9 cellular contexts compared by ENCODE assay signal in the genomic region with DNA sequence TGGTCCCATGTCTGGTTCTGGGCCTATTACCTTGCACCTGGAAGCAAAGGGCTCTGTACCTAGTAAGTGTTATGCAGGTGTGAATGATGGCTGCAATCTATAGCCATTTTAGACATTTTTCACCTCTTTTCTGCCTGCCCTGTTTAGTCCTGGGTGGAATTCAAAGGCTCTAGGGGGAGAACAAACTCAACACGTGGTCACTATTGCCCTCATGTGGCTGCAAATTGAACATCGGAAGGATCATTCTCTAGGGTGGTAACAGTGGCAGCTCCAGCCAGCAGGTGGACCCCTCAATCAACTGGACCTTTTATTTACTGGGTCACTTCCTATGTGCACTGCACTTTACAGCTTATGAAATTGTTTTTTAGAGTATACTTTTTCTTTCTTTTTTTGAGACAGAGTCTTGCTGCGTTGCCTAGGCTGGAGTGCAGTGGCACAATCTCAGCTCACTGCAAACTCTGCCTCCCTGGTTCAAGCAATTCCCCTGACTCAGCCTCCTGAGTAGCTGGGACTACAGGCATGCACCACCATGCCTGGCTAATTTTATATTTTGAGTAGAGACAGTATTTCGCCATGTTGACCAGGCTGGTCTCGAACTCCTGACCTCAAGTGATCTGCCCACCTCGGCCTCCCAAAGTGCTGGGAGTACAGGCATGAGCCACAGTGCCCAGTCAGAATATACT. TPM values are rescaled to one million over a fixed set of nuclear protein-coding genes. Genes with fewer than 3 reads are reported as not detected.
DNase-seq lines count a peak whose midpoint lies in the region; ATAC-seq and TF ChIP-seq lines count a peak whose summit lies in the region.
"Not testable (repeated sequence)": the region's sequence is repeated elsewhere in the genome, so short reads cannot be mapped to it uniquely, and the experiment has no call there.
"Had no signal": no experiment of that assay in that cellular context is flagged by ENCODE, and none has a peak within 500 bp of the region (broad histone marks: within the 10 kb centered on the region; RNA-seq: fewer than 3 reads in every experiment).

No MANE protein-coding gene starts in this region.

- H3K9me3 ChIP-seq in WERI-Rb-1 (ENCODE audit: severe bottlenecking); body of pancreas; heart left ventricle; testis: not testable (repeated sequence)

- H3K27ac ChIP-seq in WERI-Rb-1, body of pancreas, heart left ventricle, testis: not testable (repeated sequence)

- DNase-seq in DMS79 treated with DMSO at 0.1 percent for 48 hours (lab: John Stamatoyannopoulos, UW) (peak; percentile 69), NCI-H69 (lab: John Stamatoyannopoulos, UW) (peak; percentile 73), WERI-Rb-1 (peak; percentile 73), body of pancreas (peak; percentile 58 to 78 (median 70)), heart left ventricle (peak in 2 of 5 donors; percentile 22 to 27), non-pigmented ciliary epithelial cell (ENCODE audit: low read depth) (peak; percentile 18), testis (peak; percentile 76)

- peak; percentile 92 for TF ChIP-seq RAD21 in Ishikawa (IDR thresholded peaks at IDR 0.05; ENCODE audit: low read depth)

- H3K36me3 ChIP-seq in WERI-Rb-1; body of pancreas (replicated peaks in 1 of 2; ENCODE audit: insufficient read depth in 1 of 2, low read depth in 2 of 2); heart left ventricle; testis (ENCODE audit: low read depth, missing control alignments): not testable (repeated sequence)

- TF ChIP-seq POLR2A in body of pancreas (IDR thresholded peaks at IDR 0.05); heart left ventricle (IDR thresholded peaks at IDR 0.05); testis (IDR thresholded peaks at IDR 0.05): not testable (repeated sequence)

- WGBS in body of pancreas, 2 donors: 47 to 55% methylated on average over 6 of the region's 6 CpGs
- WGBS in heart left ventricle, 4 donors: 35 to 47% (median 37%) methylated on average over 6 of the region's 6 CpGs
- 43 to 54% methylated on average over 6 of the region's 6 CpGs for WGBS in testis, 2 donors

- not testable (repeated sequence) for H3K4me1 ChIP-seq in body of pancreas, heart left ventricle, testis

- intact Hi-C loops in body of pancreas (cut with DNase I): loop anchor here (10.0 kb wide), 2 partner anchors 119 to 191 kb away; partner anchors contain the start of gene BPIFA3
- intact Hi-C loops in heart left ventricle (cut with DNase I): loop anchor here (1.0 to 10.0 kb wide), 9 partner anchors 189 to 309 kb away; no protein-coding TSS in a partner anchor
- intact Hi-C loops in testis (cut with DNase I; ENCODE audit: low total_unique reads): not testable (repeated sequence)

- ATAC-seq in body of pancreas: peak; percentile 78
- peak; percentile 51 to 85 (median 78) for ATAC-seq in heart left ventricle

- H3K27me3 ChIP-seq in WERI-Rb-1 (ENCODE audit: insufficient read depth, low read depth, severe bottlenecking); body of pancreas; heart left ventricle; testis: not testable (repeated sequence)

- H3K4me3 ChIP-seq in WERI-Rb-1 (ENCODE audit: low read depth, low read length); body of pancreas; heart left ventricle; testis: not testable (repeated sequence)

- peak; percentile 94 for TF ChIP-seq CTCF in WERI-Rb-1 (IDR thresholded peaks at IDR 0.05; ENCODE audit: low read depth, low read length)
- peak; percentile 52 to 98 (median 89) for TF ChIP-seq CTCF in body of pancreas (IDR thresholded peaks at IDR 0.05)
- TF ChIP-seq CTCF in heart left ventricle (IDR thresholded peaks at IDR 0.05): peak; percentile 44 to 72 (median 64)
- peak; percentile 57 to 73 (median 72) for TF ChIP-seq CTCF in testis (IDR thresholded peaks at IDR 0.05)

- not testable (repeated sequence) for TF ChIP-seq EP300 in Ishikawa (IDR thresholded peaks at IDR 0.05; ENCODE audit: borderline replicate concordance)

RNA-seq across cellular contexts. Expression of gene BPIFB4, which starts 16.6 kb away (rescaled TPM):
- total RNA-seq in body of pancreas (not detected), heart left ventricle (not detected), testis (1 to 10 TPM; 1.1 to 1.2 TPM)
- polyA plus RNA-seq in heart left ventricle (not detected), testis (ENCODE audit: insufficient read depth, low read depth, low replicate concordance) (1.7 TPM)

RNA-seq across cellular contexts. Expression of gene BPIFB3, which starts 42.3 kb away (rescaled TPM):
- total RNA-seq in body of pancreas (not detected), heart left ventricle (not detected), testis (under 1 TPM; 0.47 to 0.74 TPM)
- polyA plus RNA-seq in heart left ventricle (not detected), testis (ENCODE audit: insufficient read depth, low read depth, low replicate concordance) (0.87 TPM)
- polyA plus RNA-seq: adipose tissue had no signal
